35 cellular contexts compared by ENCODE assay signal in genomic region chr19:27762933-27763332, GRCh38.
"Had no signal": no experiment of that assay in that cellular context is flagged by ENCODE, and none has a peak within 500 bp of the region (broad histone marks: within the 10 kb centered on the region; RNA-seq: fewer than 3 reads in every experiment).

No MANE protein-coding gene starts in this region.

- ATAC-seq: activated CD8-positive, alpha-beta memory T cell treated with anti-CD3 and anti-CD28 coated beads, Interleukin-2, amount 10 ng/mL, durations not matched to agents 7 days and 5 days; activated T-cell treated with anti-CD3 and anti-CD28 coated beads, Interleukin-2, amount 50 U/mL, for 72 hours; activated T-helper 17 cell treated with anti-CD3 and anti-CD28 coated beads, Interleukin-2, amount 50 U/mL, for 72 hours; K562; PC-3 had no signal

- H3K4me3 Mint-ChIP-seq: activated B cell treated with CpG ODN at 0.5 μM for 24 hours; activated CD4-positive, alpha-beta memory T cell treated with anti-CD3 and anti-CD28 coated beads for 36 hours; activated CD8-positive, alpha-beta memory T cell treated with anti-CD3 and anti-CD28 coated beads, Interleukin-2, amount 10 ng/mL, durations not matched to agents 7 days and 5 days; activated naive CD8-positive, alpha-beta T cell treated with anti-CD3 and anti-CD28 coated beads for 36 hours; activated T-cell treated with anti-CD3 and anti-CD28 coated beads, Interleukin-2, amount 50 U/mL, for 72 hours; activated T-helper 17 cell treated with anti-CD3 and anti-CD28 coated beads, Interleukin-2, amount 50 U/mL, for 72 hours had no signal

- H3K4me1 Mint-ChIP-seq: activated B cell treated with CpG ODN at 0.5 μM for 24 hours; activated CD8-positive, alpha-beta memory T cell treated with anti-CD3 and anti-CD28 coated beads, Interleukin-2, amount 10 ng/mL, durations not matched to agents 7 days and 5 days; activated naive CD8-positive, alpha-beta T cell treated with anti-CD3 and anti-CD28 coated beads for 36 hours; activated T-helper 17 cell treated with anti-CD3 and anti-CD28 coated beads, Interleukin-2, amount 50 U/mL, for 72 hours had no signal

- H3K27ac Mint-ChIP-seq: activated CD4-positive, alpha-beta memory T cell treated with anti-CD3 and anti-CD28 coated beads for 36 hours; activated CD8-positive, alpha-beta memory T cell treated with anti-CD3 and anti-CD28 coated beads, Interleukin-2, amount 10 ng/mL, durations not matched to agents 7 days and 5 days; activated naive CD8-positive, alpha-beta T cell treated with anti-CD3 and anti-CD28 coated beads for 36 hours; activated T-cell treated with anti-CD3 and anti-CD28 coated beads, Interleukin-2, amount 50 U/mL, for 72 hours; activated T-helper 17 cell treated with anti-CD3 and anti-CD28 coated beads, Interleukin-2, amount 50 U/mL, for 72 hours had no signal

- H3K27me3 ChIP-seq: brain microvascular endothelial cell, Peyer's patch had no signal

- H3K27me3 Mint-ChIP-seq: activated B cell treated with CpG ODN at 0.5 μM for 24 hours; activated CD4-positive, alpha-beta memory T cell treated with anti-CD3 and anti-CD28 coated beads for 36 hours; activated CD8-positive, alpha-beta memory T cell treated with anti-CD3 and anti-CD28 coated beads, Interleukin-2, amount 10 ng/mL, durations not matched to agents 7 days and 5 days; activated naive CD8-positive, alpha-beta T cell treated with anti-CD3 and anti-CD28 coated beads for 36 hours; activated T-helper 17 cell treated with anti-CD3 and anti-CD28 coated beads, Interleukin-2, amount 50 U/mL, for 72 hours had no signal

- DNase-seq: activated B cell treated with CpG ODN at 0.5 μM for 24 hours; activated CD4-positive, alpha-beta memory T cell treated with anti-CD3 and anti-CD28 coated beads for 36 hours; activated CD4-positive, alpha-beta T cell treated with anti-CD3 and anti-CD28 coated beads for 4 hours; activated CD4-positive, alpha-beta T cell treated with anti-CD3 and anti-CD28 coated beads, Interleukin-2, amount 50 U/mL, for 1 hour; activated CD4-positive, CD25-positive, alpha-beta regulatory T cell treated with anti-CD3 and anti-CD28 coated beads, Interleukin-2, amount 50 U/mL, for 72 hours; activated CD8-positive, alpha-beta memory T cell treated with anti-CD3 and anti-CD28 coated beads, Interleukin-2, amount 10 ng/mL, durations not matched to agents 7 days and 5 days; activated effector memory CD4-positive, alpha-beta T cell treated with anti-CD3 and anti-CD28 coated beads, Interleukin-2, amount 50 U/mL, for 16 hours; activated naive CD4-positive, alpha-beta T cell; activated naive CD4-positive, alpha-beta T cell treated with anti-CD3 and anti-CD28 coated beads, Interleukin-2, amount 50 U/mL, for 16 hours; activated naive CD8-positive, alpha-beta T cell treated with anti-CD3 and anti-CD28 coated beads for 36 hours; activated T-cell treated with anti-CD3 and anti-CD28 coated beads, Interleukin-2, amount 50 U/mL, for 1 hour; activated T-cell treated with anti-CD3 and anti-CD28 coated beads, Interleukin-2, amount 50 U/mL, for 72 hours; amniotic stem cell; aorta; brain microvascular endothelial cell; IMR-90; NCI-H1105 treated with DMSO at 0.1 percent for 48 hours; NCI-H1436; NCI-H1694; NCI-H1930; NCI-H2081 treated with DMSO at 0.1 percent for 48 hours; NCI-H226; NCI-H446 treated with DMSO at 0.1 percent for 48 hours; NCI-H524; NK-92 treated with Interleukin-12 subunit alpha and Interleukin-12 subunit beta, amount 100 ng/mL, for 24 hours; PC-3; Peyer's patch; RPMI8226; SW 1271; T-helper 1 cell; T-helper 2 cell; T-helper 9 cell had no signal

- H3K4me3 ChIP-seq: K562, Peyer's patch had no signal

- H3K36me3 ChIP-seq: brain microvascular endothelial cell, Peyer's patch had no signal

- H3K36me3 Mint-ChIP-seq: activated CD8-positive, alpha-beta memory T cell treated with anti-CD3 and anti-CD28 coated beads, Interleukin-2, amount 10 ng/mL, durations not matched to agents 7 days and 5 days had no signal

- H3K4me1 ChIP-seq: Peyer's patch had no signal

- H3K27ac ChIP-seq: brain microvascular endothelial cell, Peyer's patch, VCaP had no signal
